Comparison of ENCODE assay signal across 6 cellular contexts in genomic region chr3:65182682-65183081, GRCh38.
"Had no signal": no experiment of that assay in that cellular context is flagged by ENCODE, and none has a peak within 500 bp of the region (broad histone marks: within the 10 kb centered on the region; RNA-seq: fewer than 3 reads in every experiment).

No MANE protein-coding gene starts in this region.

- ATAC-seq: GM23338, HepG2 had no signal

- DNase-seq: H9, HCEC 1CT had no signal

- H3K4me3 ChIP-seq: GM23338 had no signal

- FAIRE-seq: H1, H54, HepG2 had no signal
